17 cellular contexts compared by ENCODE assay signal in the genomic region with DNA sequence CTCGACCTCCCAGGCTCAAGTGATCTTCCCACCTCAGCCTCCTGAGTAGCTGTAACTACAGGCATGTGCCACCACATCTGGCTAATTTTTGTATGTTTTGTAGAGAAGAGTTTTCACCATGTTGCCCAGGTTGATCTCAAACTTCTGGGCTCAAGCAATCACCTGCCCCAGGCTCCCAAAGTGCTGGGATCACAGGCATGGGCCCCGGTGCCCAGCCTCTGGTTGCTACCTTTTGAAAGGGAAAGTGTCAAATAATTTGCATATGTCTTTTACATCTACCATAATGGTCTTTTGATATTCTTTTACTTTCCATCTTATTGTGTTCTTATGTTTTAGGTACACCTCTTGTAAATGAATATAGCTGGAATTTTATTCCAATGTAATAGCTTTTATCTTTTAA.
DNase-seq lines count a peak whose midpoint lies in the region; ATAC-seq, FAIRE-seq and TF ChIP-seq lines count a peak whose summit lies in the region.
"Had no signal": no experiment of that assay in that cellular context is flagged by ENCODE, and none has a peak within 500 bp of the region (broad histone marks: within the 10 kb centered on the region; RNA-seq: fewer than 3 reads in every experiment).

No MANE protein-coding gene starts in this region.

- TF ChIP-seq POLR2A in HepG2 (IDR thresholded peaks at IDR 0.05; ENCODE audit: insufficient read depth in 1 of 2, low read depth in 2 of 2, low read length in 2 of 2) (no peak), right lobe of liver (IDR thresholded peaks at IDR 0.05) (no peak)

- H3K27ac ChIP-seq in HepG2 (ENCODE audit: extremely low read length, insufficient read depth, low read length) = no peak overlapping the region
- H3K27ac ChIP-seq in right lobe of liver = no peak overlapping the region
- H3K27ac ChIP-seq in mammary epithelial cell (ENCODE audit: insufficient read depth, low read depth, low read length) = peak overlapping the region; percentile 83
- H3K27ac ChIP-seq in mesenchymal stem cell (ENCODE audit: low read length, poor library complexity, severe bottlenecking) = peak overlapping the region; percentile 94
- peak overlapping the region; percentile 82 for H3K27ac ChIP-seq in smooth muscle cell (ENCODE audit: low read depth)
- H3K27ac ChIP-seq: BLaER1 had no signal

- in situ Hi-C loops in HepG2 (cut with HindIII; ENCODE audit: extremely low pct_ligation_motif_present, low pct_unique_long_range_greater_than_20kb) (no loop called here), mammary epithelial cell (cut with MboI; ENCODE audit: low sequenced_read_pairs in 2 of 2) (no loop called here)

- POLR2A ChIA-PET in HepG2 (lab: Yijun Ruan, JAX) = no interaction called here

- H2BK15ac ChIP-seq in mesenchymal stem cell (ENCODE audit: low read depth, poor library complexity, severe bottlenecking) = no peak overlapping the region

- H4K20me1 ChIP-seq in HepG2 (ENCODE audit: insufficient read depth, low read length) (no peaks in the 10 kb centered on the region), mammary epithelial cell (ENCODE audit: insufficient read depth, low read length) (no peaks in the 10 kb centered on the region), smooth muscle cell (ENCODE audit: low read depth) (no peaks in the 10 kb centered on the region)
- H4K20me1 ChIP-seq: BLaER1 had no signal

- no peaks in the 10 kb centered on the region for H3K79me2 ChIP-seq in HepG2 (ENCODE audit: insufficient read depth, low read length)
- H3K79me2 ChIP-seq in mammary epithelial cell (ENCODE audit: insufficient read depth, low read length) = no peaks in the 10 kb centered on the region
- H3K79me2 ChIP-seq in smooth muscle cell (ENCODE audit: low read depth) = no peaks in the 10 kb centered on the region

- H3K36me3 ChIP-seq in HepG2 (replicated peaks in 1 of 2; ENCODE audit: control insufficient read depth in 1 of 2, insufficient read depth in 2 of 2, low read length in 2 of 2) = no peaks in the 10 kb centered on the region
- H3K36me3 ChIP-seq in right lobe of liver = no peaks in the 10 kb centered on the region
- no peaks in the 10 kb centered on the region for H3K36me3 ChIP-seq in mammary epithelial cell (ENCODE audit: insufficient read depth, low read length)
- no peaks in the 10 kb centered on the region for H3K36me3 ChIP-seq in mesenchymal stem cell (ENCODE audit: control insufficient read depth in 1 of 2, insufficient read depth in 2 of 2, low read depth in 1 of 2, low read length in 2 of 2)
- H3K36me3 ChIP-seq in smooth muscle cell (ENCODE audit: low read depth) = no peaks in the 10 kb centered on the region
- H3K36me3 ChIP-seq: BLaER1 had no signal

- H2BK12ac ChIP-seq in mesenchymal stem cell (ENCODE audit: low read length in 2 of 2) = peak overlapping the region in 1 of 2 experiments; percentile 67

- H3K4ac ChIP-seq in mesenchymal stem cell (ENCODE audit: low read depth in 1 of 2, low read length in 2 of 2) = no peak overlapping the region

- CTCF ChIA-PET in HepG2 (lab: Yijun Ruan, JAX; ENCODE audit: low intra/inter-chr PET ratio, low total read pairs) = no interaction called here
- CTCF ChIA-PET in mammary epithelial cell (lab: Charles Lee; ENCODE audit: low non-redundant PET) = interaction anchor here (0.6 kb wide), 1 partner anchor 244 kb away, joined by 5 read pairs; no protein-coding TSS in a partner anchor

- H3K4me3 ChIP-seq in HepG2 (replicated peaks in 1 of 3; ENCODE audit: insufficient read depth in 1 of 3, low read depth in 2 of 3, low read length in 3 of 3) (no peak overlapping the region), right lobe of liver (no peak overlapping the region), mammary epithelial cell (replicated peaks in 1 of 3; ENCODE audit: insufficient read depth in 1 of 3, low read depth in 2 of 3, low read length in 3 of 3) (no peak overlapping the region), mesenchymal stem cell (ENCODE audit: insufficient read depth in 1 of 2, low read depth in 1 of 2, low read length in 2 of 2) (no peak overlapping the region), smooth muscle cell (no peak overlapping the region)
- H3K4me3 ChIP-seq: BLaER1, GM12878 had no signal

- H2AFZ ChIP-seq in HepG2 (ENCODE audit: low read length) (no peak overlapping the region), mammary epithelial cell (ENCODE audit: low read depth, low read length) (no peak overlapping the region), mesenchymal stem cell (ENCODE audit: low read depth, low read length) (no peak overlapping the region), smooth muscle cell (ENCODE audit: low read depth) (no peak overlapping the region)

- no peak overlapping the region for H3K14ac ChIP-seq in mesenchymal stem cell (ENCODE audit: low read length in 2 of 2)

- no peak overlapping the region for H2BK120ac ChIP-seq in mesenchymal stem cell (ENCODE audit: low read depth, low read length)

- peak overlapping the region in 1 of 2 experiments; percentile 80 for H3K18ac ChIP-seq in mesenchymal stem cell (ENCODE audit: low read depth in 1 of 2, low read length in 2 of 2)

- peak overlapping the region; percentile 100 for H2AK5ac ChIP-seq in mesenchymal stem cell (ENCODE audit: low read length, severe bottlenecking)

- peaks cover 26% of the 10 kb centered on the region for H3F3A ChIP-seq in smooth muscle cell (ENCODE audit: low read depth)

- H3K4me2 ChIP-seq in HepG2 (ENCODE audit: low read depth, low read length) (no peak overlapping the region), mammary epithelial cell (ENCODE audit: insufficient read depth, low read depth, low read length) (no peak overlapping the region), mesenchymal stem cell (ENCODE audit: low read length, poor library complexity, severe bottlenecking) (no peak overlapping the region), smooth muscle cell (no peak overlapping the region)
- H3K4me2 ChIP-seq: BLaER1 had no signal

- DNase-seq in HepG2 (ENCODE audit: low spot score) (no peak), right lobe of liver (no peak), mammary epithelial cell (no peak), mesenchymal stem cell (no peak), smooth muscle cell (lab: John Stamatoyannopoulos, UW; ENCODE audit: unreplicated experiment) (no peak)
- DNase-seq: 8988T; GDM1; NCI-H1417 treated with DMSO at 0.1 percent for 48 hours; NCI-H1930; NK-92 treated with Interleukin-12 subunit alpha and Interleukin-12 subunit beta, amount 100 ng/mL, for 24 hours; OCI-M1 had no signal

- TF ChIP-seq EP300 in HepG2 (IDR thresholded peaks at IDR 0.05; ENCODE audit: low read depth in 2 of 2, low read length in 2 of 2) (no peak), HepG2 (CRISPR knock-in tag; IDR thresholded peaks at IDR 0.05; ENCODE audit: borderline replicate concordance) (no peak)

- no TSS peak for BruUV-seq in HepG2 (replicated peaks; lab: Mats Ljungman, UMichigan)
- BruUV-seq in mammary epithelial cell (replicated peaks; lab: Mats Ljungman, UMichigan) = TSS peak; percentile 58

- 93% methylated on average over 2 of the region's 2 CpGs for WGBS in HepG2 (ENCODE audit: low lambda C conversion rate)
- WGBS in right lobe of liver (ENCODE audit: insufficient coverage, low coverage, low lambda C conversion rate, missing lambda C conversion rate) = 88% methylated on average over 1 of the region's 2 CpGs
- WGBS in mammary epithelial cell (ENCODE audit: low coverage, missing lambda C conversion rate) = 68% methylated on average over 2 of the region's 2 CpGs
- WGBS in mesenchymal stem cell = 83% methylated on average over 1 of the region's 2 CpGs
- WGBS in smooth muscle cell (ENCODE audit: low lambda C conversion rate) = 90% methylated on average over 2 of the region's 2 CpGs

- no peak for TF ChIP-seq RAD21 in HepG2 (CRISPR knock-in tag; IDR thresholded peaks at IDR 0.05)

- no peak overlapping the region for H4K8ac ChIP-seq in mesenchymal stem cell (ENCODE audit: low read length)

- H3K9ac ChIP-seq in HepG2 (ENCODE audit: insufficient read depth, low read depth, low read length) (no peak overlapping the region), mammary epithelial cell (ENCODE audit: insufficient read depth, low read length) (no peak overlapping the region), mesenchymal stem cell (ENCODE audit: low read length) (peak overlapping the region; percentile 80), smooth muscle cell (ENCODE audit: low read depth) (no peak overlapping the region)
- H3K9ac ChIP-seq: BLaER1 had no signal

- no peak for TF ChIP-seq CTCF in HepG2 (CRISPR knock-in tag; IDR thresholded peaks at IDR 0.05)
- TF ChIP-seq CTCF in right lobe of liver (IDR thresholded peaks at IDR 0.05) = no peak
- no peak for TF ChIP-seq CTCF in mammary epithelial cell (conservative IDR thresholded peaks at IDR 0.05 in 1 of 2, IDR thresholded peaks at IDR 0.05 in 1 of 2; ENCODE audit: extremely low read depth in 1 of 2, insufficient read depth in 1 of 2, low read depth in 1 of 2, low read length in 2 of 2)
- no peak for TF ChIP-seq CTCF in smooth muscle cell (IDR thresholded peaks at IDR 0.05; ENCODE audit: borderline replicate concordance, insufficient read depth, poor library complexity, severe bottlenecking)

- peaks cover 4% of the 10 kb centered on the region for H3K79me1 ChIP-seq in mesenchymal stem cell (replicated peaks; ENCODE audit: low read length, poor library complexity, severe bottlenecking)

- ATAC-seq in HepG2 (no peak), right lobe of liver (no peak), HG02642 (IDR thresholded peaks at IDR 0.05; ENCODE audit: poor library complexity, unreplicated experiment) (no peak), GM21723 (IDR thresholded peaks at IDR 0.05; ENCODE audit: unreplicated experiment) (no peak), HG02981 (IDR thresholded peaks at IDR 0.05; ENCODE audit: unreplicated experiment) (no peak)
- ATAC-seq: GM12878 had no signal

- no peak overlapping the region for H4K91ac ChIP-seq in mesenchymal stem cell (ENCODE audit: low read length)

- H3K9me3 ChIP-seq in HepG2 (ENCODE audit: low read length) (peaks cover 14% of the 10 kb centered on the region; the same call in 1 of the 2 replicates), right lobe of liver (no peaks in the 10 kb centered on the region), mammary epithelial cell (replicated peaks; ENCODE audit: insufficient read depth, low read length) (peaks cover 6% of the 10 kb centered on the region), mesenchymal stem cell (ENCODE audit: control insufficient read depth, low read length) (no peaks in the 10 kb centered on the region), smooth muscle cell (replicated peaks; ENCODE audit: low read depth) (peaks cover 4% of the 10 kb centered on the region)

- dilution Hi-C loops in mammary epithelial cell (cut with HindIII; ENCODE audit: low sequenced_read_pairs) = no loop called here

- peaks cover 59% of the 10 kb centered on the region for H3K4me1 ChIP-seq in HepG2 (ENCODE audit: insufficient read depth, low read length)
- peaks cover 0 to 10% (median 5%) of the 10 kb centered on the region in 4 donors for H3K4me1 ChIP-seq in right lobe of liver
- H3K4me1 ChIP-seq in mammary epithelial cell (ENCODE audit: insufficient read depth, low read length) = peaks cover 32% of the 10 kb centered on the region
- H3K4me1 ChIP-seq in mesenchymal stem cell (ENCODE audit: control insufficient read depth, insufficient read depth, low read depth, low read length) = peaks cover 3% of the 10 kb centered on the region
- H3K4me1 ChIP-seq in smooth muscle cell (ENCODE audit: low read depth) = peaks cover 15% of the 10 kb centered on the region
- H3K4me1 ChIP-seq: BLaER1 had no signal

- intact Hi-C loops in HepG2 (cut with micrococcal nuclease; ENCODE audit: unreplicated experiment) (no loop called here), right lobe of liver (cut with DNase I) (no loop called here), mammary epithelial cell (cut with micrococcal nuclease) (loop anchor here (2.0 to 5.0 kb wide), 2 partner anchors 244 to 262 kb away; partner anchors contain the start of gene FN1)

- FAIRE-seq in HepG2 (lab: Jason Lieb, UNC) = no peak
- FAIRE-seq: GM12878, GM18507 had no signal

- H2BK5ac ChIP-seq in mesenchymal stem cell (ENCODE audit: low read depth, low read length, poor library complexity, severe bottlenecking) = peak overlapping the region; percentile 89

- H3K27me3 ChIP-seq in HepG2 (ENCODE audit: control insufficient read depth in 1 of 2, insufficient read depth in 2 of 2, low read length in 2 of 2) = no peaks in the 10 kb centered on the region
- no peaks in the 10 kb centered on the region for H3K27me3 ChIP-seq in right lobe of liver
- H3K27me3 ChIP-seq in mammary epithelial cell (ENCODE audit: insufficient read depth, low read length) = no peaks in the 10 kb centered on the region
- no peaks in the 10 kb centered on the region for H3K27me3 ChIP-seq in mesenchymal stem cell (ENCODE audit: control insufficient read depth in 1 of 2, insufficient read depth in 1 of 2, low read length in 2 of 2)
- no peaks in the 10 kb centered on the region for H3K27me3 ChIP-seq in smooth muscle cell (ENCODE audit: low read depth)
- H3K27me3 ChIP-seq: BLaER1 had no signal

- H3K23ac ChIP-seq in mesenchymal stem cell (ENCODE audit: low read length in 2 of 2) = no peak overlapping the region

Comparison
In these comparisons a context has a peak if more than half of its experiments do, and no peak if none do; other contexts are left out.
1. H3K27ac ChIP-seq: peak in mammary epithelial cell (single experiment), mesenchymal stem cell (single experiment) and smooth muscle cell (single experiment); none in HepG2 (single experiment) and right lobe of liver (0 of 3).